Comparison of ENCODE assay signal across 18 cellular contexts in the genomic region with DNA sequence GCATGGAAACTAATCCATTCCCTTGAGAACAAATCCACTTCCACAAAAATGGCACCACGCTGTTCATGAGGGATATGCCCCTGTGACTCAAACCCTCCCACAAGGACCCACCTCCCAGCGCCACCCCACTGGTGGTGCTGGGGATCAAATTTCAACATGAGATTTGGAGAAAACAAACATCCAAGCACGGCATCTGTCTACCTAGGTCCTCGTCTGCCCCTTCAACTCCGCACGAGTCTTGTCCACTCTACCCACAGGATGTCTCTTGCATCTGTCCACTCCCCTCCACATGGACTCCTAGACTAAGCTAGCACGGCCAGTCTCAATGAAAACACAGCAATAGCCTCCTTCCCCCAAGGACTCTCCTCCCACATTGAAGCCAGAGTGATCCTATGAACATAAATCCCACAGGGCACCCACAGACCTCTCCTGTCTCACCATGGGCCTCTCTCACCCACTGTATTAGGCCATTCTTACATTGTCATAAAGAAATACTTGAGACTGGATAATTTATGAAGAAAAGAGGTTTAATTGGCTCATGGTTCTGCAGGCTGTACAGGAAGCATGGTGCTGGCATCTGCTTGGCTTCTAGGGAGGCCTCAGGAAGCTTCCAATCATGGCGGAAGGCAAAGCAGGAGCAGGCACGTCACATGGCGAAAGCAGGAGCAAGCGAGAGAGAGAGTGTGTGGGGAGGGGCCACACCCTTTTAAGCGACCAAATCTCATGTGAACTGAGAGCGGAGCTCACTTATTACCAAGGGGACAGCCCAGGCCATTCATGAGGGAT.
"Had no signal": no experiment of that assay in that cellular context is flagged by ENCODE, and none has a peak within 500 bp of the region (broad histone marks: within the 10 kb centered on the region; RNA-seq: fewer than 3 reads in every experiment).

No MANE protein-coding gene starts in this region.

- H3K9me3 ChIP-seq: body of pancreas, gastrocnemius medialis, heart right ventricle, left lung, SK-N-SH had no signal

- H3K4me3 ChIP-seq: body of pancreas, coronary artery, gastrocnemius medialis, heart right ventricle, left lung had no signal

- H3K36me3 ChIP-seq: gastrocnemius medialis, heart right ventricle, left lung, WERI-Rb-1 had no signal

- H3K9ac ChIP-seq: SK-N-SH had no signal

- H3K27ac ChIP-seq: body of pancreas, coronary artery, gastrocnemius medialis, heart right ventricle, left lung, WERI-Rb-1 had no signal

- H3K27me3 ChIP-seq: body of pancreas, gastrocnemius medialis, heart right ventricle, left lung had no signal

- H3K4me1 ChIP-seq: body of pancreas, left lung had no signal

- DNase-seq: activated CD4-positive, alpha-beta T cell treated with anti-CD3 and anti-CD28 coated beads for 4 hours; activated gamma-delta T cell; activated T-cell treated with anti-CD3 and anti-CD28 coated beads for 4 hours; amniotic stem cell; body of pancreas; central memory CD4-positive, alpha-beta T cell; effector CD4-positive, alpha-beta T cell; gastrocnemius medialis; heart right ventricle; islet precursor cell; left lung; SK-N-SH; stimulated activated CD4-positive, alpha-beta T cell treated with anti-CD3 and anti-CD28 coated beads, Interleukin-15, amount 100 ng/mL, for 24 hours; T-helper 1 cell; trophoblast cell; WERI-Rb-1 had no signal

- H3K27me3 Mint-ChIP-seq: natural killer cell treated with Interleukin-12 subunit alpha and Interleukin-12 subunit beta and Interleukin-15 and Interleukin-18, amount 100 ng/mL, for 72 hours had no signal

- H3K9me2 ChIP-seq: SK-N-SH had no signal

- H3K4me2 ChIP-seq: SK-N-SH had no signal

- H3K4me3 Mint-ChIP-seq: natural killer cell treated with Interleukin-12 subunit alpha and Interleukin-12 subunit beta and Interleukin-15 and Interleukin-18, amount 100 ng/mL, for 72 hours had no signal

- ATAC-seq: body of pancreas; gastrocnemius medialis; left lung; natural killer cell treated with Interleukin-12 subunit alpha and Interleukin-12 subunit beta and Interleukin-15 and Interleukin-18, amount 100 ng/mL, for 72 hours had no signal
